15 cellular contexts compared by ENCODE assay signal in the genomic region with DNA sequence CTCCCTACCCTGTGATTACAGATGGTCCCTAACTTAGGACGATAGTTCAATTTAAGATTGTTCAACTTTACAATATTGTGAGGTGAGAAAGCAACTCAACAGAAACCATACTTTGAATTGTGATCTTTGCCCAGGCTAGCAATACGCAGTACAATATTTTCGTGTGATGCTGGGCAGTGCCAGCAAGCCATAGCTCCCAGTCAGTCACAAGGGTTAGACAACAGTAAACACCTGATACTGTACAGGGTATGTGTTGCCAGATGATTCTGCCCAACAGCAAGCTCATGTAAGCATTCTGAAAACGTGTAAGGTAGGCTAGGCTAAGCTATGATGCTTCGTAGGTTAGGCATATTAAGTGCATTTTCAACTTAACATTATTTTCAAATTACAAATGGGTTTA.
"Had no signal": no experiment of that assay in that cellular context is flagged by ENCODE, and none has a peak within 500 bp of the region (broad histone marks: within the 10 kb centered on the region; RNA-seq: fewer than 3 reads in every experiment).

No MANE protein-coding gene starts in this region.

- H3K27ac ChIP-seq: thoracic aorta had no signal

- FAIRE-seq: frontal cortex, islet of Langerhans, urothelium cell line had no signal

- DNase-seq: activated naive CD4-positive, alpha-beta T cell; anterior cingulate cortex; cerebellar nuclear complex; dermis blood vessel endothelial cell; effector memory CD8-positive, alpha-beta T cell; nucleus accumbens; stimulated activated CD4-positive, alpha-beta T cell treated with anti-CD3 and anti-CD28 coated beads, Interleukin-12 subunit alpha, Interleukin-12 subunit beta, amount 100 ng/mL, for 4 hours; stimulated activated CD4-positive, alpha-beta T cell treated with anti-CD3 and anti-CD28 coated beads, Interleukin-2, amount 100 ng/mL, for 24 hours; T-helper 9 cell had no signal

- H3K9me3 ChIP-seq: thoracic aorta had no signal

- H3K36me3 ChIP-seq: thoracic aorta had no signal

- ATAC-seq: activated CD4-positive, CD25-positive, alpha-beta regulatory T cell treated with anti-CD3 and anti-CD28 coated beads, Interleukin-2, amount 50 U/mL, for 24 hours; effector memory CD8-positive, alpha-beta T cell; sciatic nerve had no signal

- H3K4me3 ChIP-seq: thoracic aorta had no signal
